In the genomic region with DNA sequence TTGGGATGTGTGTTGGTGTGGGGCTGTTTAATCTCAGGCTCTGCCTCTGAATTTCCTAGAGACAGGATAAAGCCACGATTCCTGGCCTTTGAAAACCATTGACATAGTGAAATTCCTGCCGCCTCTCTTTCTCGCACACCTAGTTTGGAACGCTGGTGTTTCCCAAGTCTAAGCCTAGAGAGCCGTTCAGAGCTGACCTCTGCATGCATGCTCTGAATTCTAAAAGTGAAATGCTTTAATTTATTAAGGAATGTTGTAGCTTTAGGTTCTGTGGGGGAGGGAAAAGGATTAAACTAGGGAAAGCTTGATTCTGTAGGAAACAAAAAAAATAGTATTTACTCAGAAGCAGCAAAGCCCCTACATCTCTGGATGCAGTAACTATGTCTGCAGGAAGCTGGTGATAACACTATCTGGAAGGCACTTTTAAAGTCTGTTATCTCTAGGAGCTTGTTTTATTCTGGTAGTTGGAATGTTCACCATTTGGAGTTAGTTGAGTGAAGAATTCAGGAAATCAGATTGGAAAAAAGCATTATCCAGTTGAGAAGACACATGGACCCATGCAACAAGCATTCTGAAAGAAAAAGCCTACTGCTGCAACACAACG, we compare ENCODE assay signal across 8 cellular contexts. TPM values are rescaled to one million over a fixed set of nuclear protein-coding genes. Genes with fewer than 3 reads are reported as not detected.
DNase-seq lines count a peak whose midpoint lies in the region; ATAC-seq and TF ChIP-seq lines count a peak whose summit lies in the region.

No MANE protein-coding gene starts in this region.

- DNase-seq in Caco-2 (peak; percentile 61 to 68), SJSA1 (ENCODE audit: low read depth in 1 of 2, low spot score in 2 of 2) (no peak), endodermal cell (no peak), psoas muscle (no peak), COLO829 (ENCODE audit: low spot score) (no peak), DMS 273 treated with DMSO at 0.1 percent for 48 hours (lab: John Stamatoyannopoulos, UW) (no peak)

- ATAC-seq in psoas muscle (no peak), esophagus mucosa (no peak), GM21381 (IDR thresholded peaks at IDR 0.05; ENCODE audit: unreplicated experiment) (no peak)

- H3K9me3 ChIP-seq in Caco-2 (no peaks in the 10 kb centered on the region), SJSA1 (replicated peaks) (no peaks in the 10 kb centered on the region), endodermal cell (ENCODE audit: control insufficient read depth, low read length) (no peaks in the 10 kb centered on the region), psoas muscle (no peaks in the 10 kb centered on the region)

- peak overlapping the region; percentile 97 for H3K27ac ChIP-seq in SJSA1
- peak overlapping the region; percentile 14 for H3K27ac ChIP-seq in endodermal cell (ENCODE audit: low read depth, low read length)
- peak overlapping the region; percentile 66 for H3K27ac ChIP-seq in psoas muscle

- H3K27me3 ChIP-seq in Caco-2 (replicated peaks; ENCODE audit: control insufficient read depth, insufficient read depth, low read length), result no peaks in the 10 kb centered on the region
- no peaks in the 10 kb centered on the region for H3K27me3 ChIP-seq in SJSA1 (replicated peaks)
- H3K27me3 ChIP-seq in endodermal cell (ENCODE audit: control insufficient read depth, insufficient read depth, low read length, poor library complexity, severe bottlenecking), result no peaks in the 10 kb centered on the region
- no peaks in the 10 kb centered on the region for H3K27me3 ChIP-seq in psoas muscle (ENCODE audit: insufficient read depth in 3 of 3, low read length in 2 of 3)

- H3K4me3 Mint-ChIP-seq in Caco-2 (ENCODE audit: unreplicated experiment) (peak overlapping the region; percentile 63), endodermal cell (peak overlapping the region; percentile 15)

- BruUV-seq in Caco-2 (replicated peaks; lab: Mats Ljungman, UMichigan), result TSS peak; percentile 68

- peaks cover 84% of the 10 kb centered on the region for H3K36me3 Mint-ChIP-seq in Caco-2 (ENCODE audit: insufficient read depth, unreplicated experiment)
- H3K36me3 Mint-ChIP-seq in endodermal cell (ENCODE audit: low read depth), result peaks cover 20% of the 10 kb centered on the region

- 65 to 78% methylated on average over 6 of the region's 6 CpGs for WGBS in endodermal cell (ENCODE audit: insufficient coverage in 1 of 2, insufficient read length in 1 of 2), 2 experiments
- WGBS in psoas muscle, 3 donors, result 79 to 85% (median 84%) methylated on average over 6 of the region's 6 CpGs

- intact Hi-C loops in Caco-2 (cut with micrococcal nuclease; ENCODE audit: unreplicated experiment) (loop anchor here (1.0 to 2.0 kb wide), 4 partner anchors 14 to 40 kb away; no protein-coding TSS in a partner anchor), psoas muscle (cut with DNase I) (no loop called here)

- H3K27me3 Mint-ChIP-seq in Caco-2 (ENCODE audit: insufficient read depth, unreplicated experiment) (no peaks in the 10 kb centered on the region), endodermal cell (ENCODE audit: insufficient read depth) (no peaks in the 10 kb centered on the region)

- POLR2A ChIA-PET in Caco-2 (lab: Charles Lee), result interaction anchor here (0.6 to 2.1 kb wide), 4 partner anchors 24 to 99 kb away, joined by 3 to 14 read pairs (median 6); partner anchors contain the start of gene PITRM1

- no peak for TF ChIP-seq CTCF in Caco-2 (IDR thresholded peaks at IDR 0.05; ENCODE audit: insufficient read depth in 1 of 2, low read depth in 1 of 2, low read length in 1 of 2, severe bottlenecking in 1 of 2, unreplicated experiment in 1 of 2)
- no peak for TF ChIP-seq CTCF in endodermal cell (conservative IDR thresholded peaks at IDR 0.05)
- no peak for TF ChIP-seq CTCF in psoas muscle (IDR thresholded peaks at IDR 0.05)

- peak overlapping the region; percentile 96 for H3K27ac Mint-ChIP-seq in Caco-2 (ENCODE audit: unreplicated experiment)
- peak overlapping the region; percentile 95 for H3K27ac Mint-ChIP-seq in endodermal cell

- 0 out of 2 replicates have a peak overlapping the region, but pooled peaks have one; percentile 11 for H3K4me3 ChIP-seq in Caco-2 (ENCODE audit: low read depth, low read length)
- H3K4me3 ChIP-seq in SJSA1, result peak overlapping the region; percentile 0; the same call in 1 of the 2 replicates
- H3K4me3 ChIP-seq in endodermal cell (ENCODE audit: low read length), result peak overlapping the region; percentile 27
- H3K4me3 ChIP-seq in psoas muscle, result no peak overlapping the region

- CTCF ChIA-PET in Caco-2 (lab: Charles Lee), result interaction anchor here (0.5 to 1.1 kb wide), 3 partner anchors 15 to 26 kb away, joined by 3 to 7 read pairs (median 3); no protein-coding TSS in a partner anchor

- H3K36me3 ChIP-seq in Caco-2 (ENCODE audit: control insufficient read depth, insufficient read depth, low read length), result peaks cover 2% of the 10 kb centered on the region; the same call in 1 of the 2 replicates
- peaks cover 61% of the 10 kb centered on the region for H3K36me3 ChIP-seq in SJSA1
- peaks cover under 1% of the 10 kb centered on the region for H3K36me3 ChIP-seq in endodermal cell (ENCODE audit: control insufficient read depth, insufficient read depth, low read length)
- no peaks in the 10 kb centered on the region for H3K36me3 ChIP-seq in psoas muscle (ENCODE audit: insufficient read depth in 1 of 2, low read depth in 1 of 2)

- no peaks in the 10 kb centered on the region for H3K9me3 Mint-ChIP-seq in Caco-2 (ENCODE audit: unreplicated experiment)
- no peaks in the 10 kb centered on the region for H3K9me3 Mint-ChIP-seq in endodermal cell

- peaks cover 83% of the 10 kb centered on the region for H3K4me1 ChIP-seq in Caco-2
- peaks cover 77% of the 10 kb centered on the region for H3K4me1 ChIP-seq in SJSA1 (replicated peaks)
- peaks cover 22% of the 10 kb centered on the region for H3K4me1 ChIP-seq in endodermal cell (ENCODE audit: control insufficient read depth, insufficient read depth, low read length)
- no peaks in the 10 kb centered on the region for H3K4me1 ChIP-seq in psoas muscle

- H3K4me1 Mint-ChIP-seq in Caco-2 (ENCODE audit: low read depth, unreplicated experiment) (peaks cover 60% of the 10 kb centered on the region), endodermal cell (peaks cover 59% of the 10 kb centered on the region)

- H3K9ac ChIP-seq in endodermal cell (ENCODE audit: extremely low read depth, low read length, poor library complexity, severe bottlenecking), result peak overlapping the region; percentile 36

RNA-seq across cellular contexts. Expression of gene PFKP, which starts 27.3 kb away (rescaled TPM):
- total RNA-seq in Caco-2 (2022) (218 and 234 TPM in 2 replicates), endodermal cell (10 to 100 TPM; 58.0 to 82.3 TPM), psoas muscle (100 to 1,000 TPM in 1 of 4 donors, 10 to 100 TPM in 3; 12.4 to 104 (median 56.4) TPM), esophagus mucosa (78.2 TPM)
- 515 and 604 TPM in 2 replicates for total RNA-seq in SJSA1 (2014; rRNA removed; shearing (Covaris generic))
- polyA plus RNA-seq in endodermal cell (2013, experiment 1 of 2), result 42.3 TPM
- polyA plus RNA-seq in endodermal cell (2013, experiment 2 of 2), result 39.7 TPM
- 10 to 100 TPM; 12.2 to 87.6 (median 33.1) TPM for polyA plus RNA-seq in psoas muscle

Comparison
In these comparisons a context has a peak if more than half of its experiments do, and no peak if none do; other contexts are left out.
1. DNase-seq: peak in Caco-2 (2 of 2); none in SJSA1 (0 of 2), endodermal cell (single experiment), psoas muscle (0 of 2), COLO829 (single experiment) and DMS 273 treated with DMSO at 0.1 percent for 48 hours (single experiment).
2. H3K27ac ChIP-seq: peak in every context shown above with its lines; median percentile 97 in SJSA1; 66 in psoas muscle; 14 in endodermal cell.